Comparison of ENCODE assay signal across 8 cellular contexts in genomic region chr6:159729598-159729997, GRCh38. TPM values are rescaled to one million over a fixed set of nuclear protein-coding genes. Genes with fewer than 3 reads are reported as not detected.
DNase-seq lines count a peak whose midpoint lies in the region; ATAC-seq and TF ChIP-seq lines count a peak whose summit lies in the region.

No MANE protein-coding gene starts in this region.

- DNase-seq in Calu3 (no peak), nucleus accumbens (lab: John Stamatoyannopoulos, UW) (no peak), D341Med (ENCODE audit: low spot score) (no peak), amygdala (lab: John Stamatoyannopoulos, UW) (no peak), left lobe of liver (ENCODE audit: low spot score) (no peak)

- H3K4me3 ChIP-seq in liver (ENCODE audit: low read depth in 1 of 3, low read length in 3 of 3): peak overlapping the region in 1 of 3 donors; percentile 7

- H3K9me3 ChIP-seq in liver (ENCODE audit: control insufficient read depth in 4 of 4, low read length in 3 of 4): no peaks in the 10 kb centered on the region

- peaks cover 66% of the 10 kb centered on the region for H3K36me3 Mint-ChIP-seq in Calu3 (ENCODE audit: insufficient read depth, unreplicated experiment)
- peaks cover 9% of the 10 kb centered on the region for H3K36me3 Mint-ChIP-seq in activated naive CD8-positive, alpha-beta T cell

- WGBS in liver: 28% methylated on average over 4 of the region's 4 CpGs

- peaks cover 0 to 2% (median 0%) of the 10 kb centered on the region in 4 donors for H3K36me3 ChIP-seq in liver (ENCODE audit: control insufficient read depth in 4 of 4, insufficient read depth in 3 of 4, low read depth in 1 of 4, low read length in 3 of 4)

- intact Hi-C loops in Calu3 (cut with micrococcal nuclease; ENCODE audit: unreplicated experiment): loop anchor here (2.0 to 5.0 kb wide), 2 partner anchors 39 to 58 kb away; partner anchors contain the start of gene TCP1

- H3K9me3 Mint-ChIP-seq in Calu3 (ENCODE audit: low read depth, unreplicated experiment): no peaks in the 10 kb centered on the region
- no peaks in the 10 kb centered on the region for H3K9me3 Mint-ChIP-seq in activated naive CD8-positive, alpha-beta T cell (ENCODE audit: low read depth)

- CTCF ChIA-PET in Calu3 (lab: Charles Lee): interaction anchor here (0.6 to 1.5 kb wide), 2 partner anchors 10 to 38 kb away, joined by 5 to 6 read pairs; no protein-coding TSS in a partner anchor

- peaks cover 2 to 31% (median 19%) of the 10 kb centered on the region in 4 donors for H3K4me1 ChIP-seq in liver (ENCODE audit: control insufficient read depth in 4 of 4, insufficient read depth in 4 of 4, low read length in 3 of 4)

- TF ChIP-seq CTCF in Calu3 (IDR thresholded peaks at IDR 0.05; ENCODE audit: unreplicated experiment): no peak
- no peak for TF ChIP-seq CTCF in liver (IDR thresholded peaks at IDR 0.05; ENCODE audit: low read depth, low read length, missing input control)

- peak overlapping the region; percentile 73 for H3K27ac Mint-ChIP-seq in Calu3 (ENCODE audit: unreplicated experiment)
- peak overlapping the region; percentile 95 for H3K27ac Mint-ChIP-seq in activated naive CD8-positive, alpha-beta T cell

- peak; percentile 14 for ATAC-seq in HG02610 (IDR thresholded peaks at IDR 0.05; ENCODE audit: unreplicated experiment)
- ATAC-seq in left lobe of liver: no peak

- peak overlapping the region; percentile 91 for H3K4me3 Mint-ChIP-seq in Calu3 (ENCODE audit: low read depth, unreplicated experiment)
- peak overlapping the region; percentile 95 for H3K4me3 Mint-ChIP-seq in activated naive CD8-positive, alpha-beta T cell

- H3K27ac ChIP-seq in liver (ENCODE audit: low read depth in 1 of 2, low read length in 2 of 2): no peak overlapping the region

- TF ChIP-seq RAD21 in liver (IDR thresholded peaks at IDR 0.05): no peak

- H3K9ac ChIP-seq in liver (ENCODE audit: low read depth in 1 of 2, low read length in 2 of 2): peak overlapping the region in 1 of 2 donors; percentile 30

- peaks cover 8% of the 10 kb centered on the region for H3K4me1 Mint-ChIP-seq in Calu3 (ENCODE audit: low read depth, unreplicated experiment)
- peaks cover 69% of the 10 kb centered on the region for H3K4me1 Mint-ChIP-seq in activated naive CD8-positive, alpha-beta T cell (ENCODE audit: low read depth)

- H3K27me3 Mint-ChIP-seq in Calu3 (ENCODE audit: unreplicated experiment): no peaks in the 10 kb centered on the region
- H3K27me3 Mint-ChIP-seq in activated naive CD8-positive, alpha-beta T cell: no peaks in the 10 kb centered on the region

- H3K27me3 ChIP-seq in liver (ENCODE audit: control insufficient read depth in 4 of 4, insufficient read depth in 4 of 4, low read length in 3 of 4): no peaks in the 10 kb centered on the region

- no TSS peak for BruUV-seq in Calu3 (replicated peaks; lab: Mats Ljungman, UMichigan)

TF ChIP-seq in liver, 16 proteins besides CTCF, POLR2A, EP300 and RAD21:
- TF ChIP-seq FOXA1 (IDR thresholded peaks at IDR 0.05) (no peak), YY1 (IDR thresholded peaks at IDR 0.05) (peak; percentile 17)

RNA-seq across cellular contexts. Expression of gene WTAP, which starts 2.3 kb away (rescaled TPM):
- 91.8 and 103 TPM in 2 replicates for total RNA-seq in Calu3 (2022)
- 10 to 100 TPM; 34.9 to 43.8 TPM for total RNA-seq in liver
- 10 to 100 TPM; 21.0 to 38.0 TPM for polyA plus RNA-seq in liver
- 23.7 TPM for total RNA-seq in left lobe of liver

RNA-seq across cellular contexts. Expression of gene ACAT2, which starts 32.2 kb away (rescaled TPM):
- total RNA-seq in Calu3 (2022) (92.3 and 108 TPM in 2 replicates), liver (10 to 100 TPM; 89.9 to 98.4 TPM), left lobe of liver (44.6 TPM)
- 100 to 1,000 TPM in 1 of 2 donors, 10 to 100 TPM in 1; 68.2 to 116 TPM for polyA plus RNA-seq in liver

RNA-seq across cellular contexts. Expression of gene SOD2, which starts 36.6 kb away (rescaled TPM):
- 143 and 202 TPM in 2 replicates for total RNA-seq in Calu3 (2022)
- 100 to 1,000 TPM; 292 to 952 TPM for total RNA-seq in liver
- 100 to 1,000 TPM; 143 to 722 TPM for polyA plus RNA-seq in liver
- total RNA-seq in left lobe of liver: 608 TPM

RNA-seq across cellular contexts. Expression of gene TCP1, which starts 59.8 kb away (rescaled TPM):
- 311 and 357 TPM in 2 replicates for total RNA-seq in Calu3 (2022)
- 100 to 1,000 TPM; 124 to 155 TPM for total RNA-seq in liver
- 10 to 100 TPM; 59.5 to 64.1 TPM for polyA plus RNA-seq in liver
- 58.1 TPM for total RNA-seq in left lobe of liver
